1 cellular context compared by ENCODE assay signal in the genomic region with DNA sequence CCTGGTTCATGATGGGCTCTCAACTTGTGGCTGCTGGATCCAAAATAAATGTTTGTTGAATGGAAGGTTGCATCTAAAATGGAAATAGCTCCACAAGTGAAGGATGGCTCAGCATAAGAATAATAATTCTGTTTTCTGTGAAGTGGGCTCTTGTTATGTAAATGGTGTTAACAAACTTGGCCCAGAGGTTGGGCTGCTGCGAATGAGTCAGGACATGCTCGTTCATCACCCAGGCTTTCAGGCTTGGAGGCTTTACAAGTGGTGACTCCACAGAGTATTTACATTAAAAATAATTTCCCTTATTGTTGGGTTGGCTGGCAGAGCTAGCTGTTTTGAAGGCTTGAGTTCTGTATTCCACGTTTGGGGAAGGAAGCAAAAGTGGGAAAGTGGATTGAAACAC.
TF ChIP-seq lines count a peak whose summit lies in the region.

No MANE protein-coding gene starts in this region.

TF ChIP-seq in HepG2, 621 proteins besides CTCF, POLR2A, EP300 and RAD21 (continued from another document):
- no peak for TF ChIP-seq CSRNP2 (CRISPR knock-in tag; conservative IDR thresholded peaks at IDR 0.05; ENCODE audit: low read depth)
- TF ChIP-seq BORCS8-MEF2B (CRISPR knock-in tag; IDR thresholded peaks at IDR 0.05): no peak
- TF ChIP-seq, protein P1, sequence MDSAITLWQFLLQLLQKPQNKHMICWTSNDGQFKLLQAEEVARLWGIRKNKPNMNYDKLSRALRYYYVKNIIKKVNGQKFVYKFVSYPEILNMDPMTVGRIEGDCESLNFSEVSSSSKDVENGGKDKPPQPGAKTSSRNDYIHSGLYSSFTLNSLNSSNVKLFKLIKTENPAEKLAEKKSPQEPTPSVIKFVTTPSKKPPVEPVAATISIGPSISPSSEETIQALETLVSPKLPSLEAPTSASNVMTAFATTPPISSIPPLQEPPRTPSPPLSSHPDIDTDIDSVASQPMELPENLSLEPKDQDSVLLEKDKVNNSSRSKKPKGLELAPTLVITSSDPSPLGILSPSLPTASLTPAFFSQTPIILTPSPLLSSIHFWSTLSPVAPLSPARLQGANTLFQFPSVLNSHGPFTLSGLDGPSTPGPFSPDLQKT (CRISPR knock-in tag; IDR thresholded peaks at IDR 0.05; ENCODE audit: borderline replicate concordance): no peak
- TF ChIP-seq ZKSCAN5 (CRISPR knock-in tag; IDR thresholded peaks at IDR 0.05): no peak
- TF ChIP-seq FOXA3 (CRISPR knock-in tag; IDR thresholded peaks at IDR 0.05): no peak
